In the genomic region with DNA sequence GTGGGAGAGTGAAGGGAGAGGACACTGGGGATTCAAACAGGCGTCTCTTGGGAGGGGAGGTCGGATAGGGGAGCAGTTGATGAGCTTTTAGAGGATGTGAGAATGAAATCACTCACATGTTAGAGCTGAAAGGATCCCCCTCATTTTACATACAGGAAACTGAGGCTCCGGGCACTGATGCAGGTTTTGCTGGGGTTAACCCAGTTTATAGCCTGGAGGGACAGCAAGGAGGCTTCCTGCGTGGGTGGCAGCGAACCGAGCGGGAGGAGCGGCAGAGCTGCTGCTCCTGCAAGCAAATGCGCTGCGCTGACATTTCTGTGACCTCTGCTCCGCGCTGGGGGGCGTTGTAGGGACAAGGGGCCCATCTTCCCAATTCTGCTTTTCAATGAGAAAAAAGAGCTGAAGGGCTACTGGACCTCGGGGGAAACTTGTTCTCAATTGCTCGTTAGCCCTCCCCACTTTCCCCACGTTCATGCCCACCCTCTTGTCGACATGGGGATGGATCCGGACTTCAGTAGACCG, we compare ENCODE assay signal across 7 cellular contexts. TPM values are rescaled to one million over a fixed set of nuclear protein-coding genes. Genes with fewer than 3 reads are reported as not detected.
DNase-seq lines count a peak whose midpoint lies in the region; ATAC-seq, FAIRE-seq and TF ChIP-seq lines count a peak whose summit lies in the region.

No MANE protein-coding gene starts in this region.

- DNase-seq in OCI-LY7 (ENCODE audit: low spot score) (peak; percentile 51), iPS-NIHi7 (ENCODE audit: extremely low spot score) (peak; percentile 31), HepG2 (ENCODE audit: low spot score) (no peak)
- no peak for DNase-seq in activated effector memory CD4-positive, alpha-beta T cell treated with Interleukin-2 at 50 U/mL for 16 hours

- FAIRE-seq in HepG2 (lab: Jason Lieb, UNC): no peak

- H4K20me1 ChIP-seq in OCI-LY7 (ENCODE audit: insufficient read depth, low read length) (no peaks in the 10 kb centered on the region), HepG2 (ENCODE audit: insufficient read depth, low read length) (no peaks in the 10 kb centered on the region)

- no peak overlapping the region for H3K9ac ChIP-seq in HepG2 (ENCODE audit: insufficient read depth, low read depth, low read length)

- H3K4me3 ChIP-seq in OCI-LY7 (ENCODE audit: low read depth, low read length, poor library complexity, severe bottlenecking) (peak overlapping the region; percentile 67), HepG2 (replicated peaks in 1 of 3; ENCODE audit: insufficient read depth in 1 of 3, low read depth in 2 of 3, low read length in 3 of 3) (no peak overlapping the region)

- peak overlapping the region; percentile 92 for H3K4me2 ChIP-seq in OCI-LY7 (ENCODE audit: low read length)
- no peak overlapping the region for H3K4me2 ChIP-seq in HepG2 (ENCODE audit: low read depth, low read length)

- ATAC-seq in GM18517 (IDR thresholded peaks at IDR 0.05; ENCODE audit: unreplicated experiment) (peak; percentile 13), GM21723 (IDR thresholded peaks at IDR 0.05; ENCODE audit: unreplicated experiment) (peak; percentile 34), HG03025 (IDR thresholded peaks at IDR 0.05; ENCODE audit: low FRiP score, unreplicated experiment) (no peak), HepG2 (no peak)

- H3K27me3 ChIP-seq in HepG2 (ENCODE audit: control insufficient read depth in 1 of 2, insufficient read depth in 2 of 2, low read length in 2 of 2): peaks cover 4 to 84% of the 10 kb centered on the region in 2 experiments; a peak in 4 of 5 replicates

- POLR2A ChIA-PET in OCI-LY7 (lab: Charles Lee) (interaction anchor here (0.6 to 1.5 kb wide), 4 partner anchors 33 to 443 kb away, joined by 3 to 4 read pairs (median 3); no protein-coding TSS in a partner anchor), HepG2 (lab: Yijun Ruan, JAX) (no interaction called here)

- H3K9me2 ChIP-seq in OCI-LY7 (ENCODE audit: insufficient read depth, low read length): no peaks in the 10 kb centered on the region

- H3K36me3 ChIP-seq in OCI-LY7 (ENCODE audit: insufficient read depth, low read length) (no peaks in the 10 kb centered on the region), HepG2 (replicated peaks in 1 of 2; ENCODE audit: control insufficient read depth in 1 of 2, insufficient read depth in 2 of 2, low read length in 2 of 2) (no peaks in the 10 kb centered on the region)

- intact Hi-C loops in OCI-LY7 (cut with micrococcal nuclease; ENCODE audit: unreplicated experiment) (no loop called here), HepG2 (cut with micrococcal nuclease; ENCODE audit: unreplicated experiment) (loop anchor here (10.0 kb wide), 1 partner anchor 112 kb away; no protein-coding TSS in a partner anchor)

- H2AFZ ChIP-seq in OCI-LY7 (ENCODE audit: low read length) (peak overlapping the region; percentile 56), HepG2 (ENCODE audit: low read length) (no peak overlapping the region)

- in situ Hi-C loops in HepG2 (cut with HindIII; ENCODE audit: extremely low pct_ligation_motif_present, low pct_unique_long_range_greater_than_20kb): no loop called here

- H3K79me2 ChIP-seq in OCI-LY7 (ENCODE audit: insufficient read depth, low read depth, low read length) (no peaks in the 10 kb centered on the region), HepG2 (ENCODE audit: insufficient read depth, low read length) (no peaks in the 10 kb centered on the region)

- no peaks in the 10 kb centered on the region for H3K9me3 ChIP-seq in OCI-LY7 (ENCODE audit: low read length)
- no peaks in the 10 kb centered on the region for H3K9me3 ChIP-seq in HepG2 (ENCODE audit: low read length)

- WGBS in HepG2 (ENCODE audit: low lambda C conversion rate): 17% methylated on average over 12 of the region's 19 CpGs

- TF ChIP-seq EP300 in HepG2 (IDR thresholded peaks at IDR 0.05; ENCODE audit: low read depth in 2 of 2, low read length in 2 of 2) (no peak), HepG2 (CRISPR knock-in tag; IDR thresholded peaks at IDR 0.05; ENCODE audit: borderline replicate concordance) (no peak)

- no TSS peak for BruUV-seq in OCI-LY7 (replicated peaks; lab: Mats Ljungman, UMichigan)
- BruUV-seq in HepG2 (replicated peaks; lab: Mats Ljungman, UMichigan): no TSS peak

- no peak for TF ChIP-seq RAD21 in HepG2 (CRISPR knock-in tag; IDR thresholded peaks at IDR 0.05)

- H3K27ac ChIP-seq in OCI-LY7 (ENCODE audit: low read depth, low read length, poor library complexity, severe bottlenecking) (no peak overlapping the region), HepG2 (ENCODE audit: extremely low read length, insufficient read depth, low read length) (no peak overlapping the region)

- H3K4me1 ChIP-seq in OCI-LY7 (ENCODE audit: insufficient read depth, low read length, poor library complexity, severe bottlenecking) (peaks cover 34% of the 10 kb centered on the region), HepG2 (ENCODE audit: insufficient read depth, low read length) (peaks cover 32% of the 10 kb centered on the region)

- no peak for TF ChIP-seq POLR2A in HepG2 (IDR thresholded peaks at IDR 0.05; ENCODE audit: insufficient read depth in 1 of 2, low read depth in 2 of 2, low read length in 2 of 2)

- TF ChIP-seq CTCF in OCI-LY7 (conservative IDR thresholded peaks at IDR 0.05; ENCODE audit: low read length) (peak; percentile 68), HepG2 (CRISPR knock-in tag; IDR thresholded peaks at IDR 0.05) (no peak)

- CTCF ChIA-PET in OCI-LY7 (lab: Charles Lee; ENCODE audit: unreplicated experiment): no interaction called here
- CTCF ChIA-PET in HepG2 (lab: Yijun Ruan, JAX; ENCODE audit: low intra/inter-chr PET ratio, low total read pairs): no interaction called here

TF ChIP-seq in HepG2, 621 proteins besides CTCF, POLR2A, EP300 and RAD21 (continues in another document):
- TF ChIP-seq SNAI1 (CRISPR knock-in tag; IDR thresholded peaks at IDR 0.05; ENCODE audit: borderline replicate concordance): no peak
- TF ChIP-seq, protein P1, sequence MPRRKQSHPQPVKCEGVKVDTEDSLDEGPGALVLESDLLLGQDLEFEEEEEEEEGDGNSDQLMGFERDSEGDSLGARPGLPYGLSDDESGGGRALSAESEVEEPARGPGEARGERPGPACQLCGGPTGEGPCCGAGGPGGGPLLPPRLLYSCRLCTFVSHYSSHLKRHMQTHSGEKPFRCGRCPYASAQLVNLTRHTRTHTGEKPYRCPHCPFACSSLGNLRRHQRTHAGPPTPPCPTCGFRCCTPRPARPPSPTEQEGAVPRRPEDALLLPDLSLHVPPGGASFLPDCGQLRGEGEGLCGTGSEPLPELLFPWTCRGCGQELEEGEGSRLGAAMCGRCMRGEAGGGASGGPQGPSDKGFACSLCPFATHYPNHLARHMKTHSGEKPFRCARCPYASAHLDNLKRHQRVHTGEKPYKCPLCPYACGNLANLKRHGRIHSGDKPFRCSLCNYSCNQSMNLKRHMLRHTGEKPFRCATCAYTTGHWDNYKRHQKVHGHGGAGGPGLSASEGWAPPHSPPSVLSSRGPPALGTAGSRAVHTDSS (CRISPR knock-in tag; conservative IDR thresholded peaks at IDR 0.05): no peak
- TF ChIP-seq, protein P2, sequence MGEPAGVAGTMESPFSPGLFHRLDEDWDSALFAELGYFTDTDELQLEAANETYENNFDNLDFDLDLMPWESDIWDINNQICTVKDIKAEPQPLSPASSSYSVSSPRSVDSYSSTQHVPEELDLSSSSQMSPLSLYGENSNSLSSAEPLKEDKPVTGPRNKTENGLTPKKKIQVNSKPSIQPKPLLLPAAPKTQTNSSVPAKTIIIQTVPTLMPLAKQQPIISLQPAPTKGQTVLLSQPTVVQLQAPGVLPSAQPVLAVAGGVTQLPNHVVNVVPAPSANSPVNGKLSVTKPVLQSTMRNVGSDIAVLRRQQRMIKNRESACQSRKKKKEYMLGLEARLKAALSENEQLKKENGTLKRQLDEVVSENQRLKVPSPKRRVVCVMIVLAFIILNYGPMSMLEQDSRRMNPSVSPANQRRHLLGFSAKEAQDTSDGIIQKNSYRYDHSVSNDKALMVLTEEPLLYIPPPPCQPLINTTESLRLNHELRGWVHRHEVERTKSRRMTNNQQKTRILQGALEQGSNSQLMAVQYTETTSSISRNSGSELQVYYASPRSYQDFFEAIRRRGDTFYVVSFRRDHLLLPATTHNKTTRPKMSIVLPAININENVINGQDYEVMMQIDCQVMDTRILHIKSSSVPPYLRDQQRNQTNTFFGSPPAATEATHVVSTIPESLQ (CRISPR knock-in tag; conservative IDR thresholded peaks at IDR 0.05): no peak
- TF ChIP-seq ZNF562 (CRISPR knock-in tag; IDR thresholded peaks at IDR 0.05; ENCODE audit: borderline replicate concordance): no peak
- TF ChIP-seq ZNF468 (CRISPR knock-in tag; IDR thresholded peaks at IDR 0.05): no peak

RNA-seq across cellular contexts. Expression of a gene that starts 1.1 kb away (rescaled TPM):
- 0.06 TPM in 1 of 2 replicates, not detected in the other for total RNA-seq in OCI-LY7 (2014; rRNA removed; shearing (Covaris generic))
- total RNA-seq in OCI-LY7 (2022): not detected in 2 replicates
- total RNA-seq in HepG2 (2016; rRNA removed; fragmentation: Illumina TruSeq; extraction: Trizol): not detected in 2 replicates
- not detected in 2 replicates for total RNA-seq in HepG2 (2016; cell fraction: cytosol; rRNA removed; fragmentation: Illumina TruSeq; extraction: Trizol; ENCODE audit: low read depth)
- not detected in 2 replicates for total RNA-seq in HepG2 (2016; cell fraction: insoluble cytoplasmic fraction; rRNA removed; fragmentation: Illumina TruSeq; extraction: Trizol)
- not detected in 2 replicates for total RNA-seq in HepG2 (2016; cell fraction: membrane; rRNA removed; fragmentation: Illumina TruSeq; extraction: Trizol)
- not detected in 2 replicates for total RNA-seq in HepG2 (2016; cell fraction: nucleus; rRNA removed; fragmentation: Illumina TruSeq; extraction: Trizol)
- polyA plus RNA-seq in HepG2 (2011; rRNA removed): not detected in 2 replicates
- not detected in 2 replicates for polyA plus RNA-seq in HepG2 (2011; cell fraction: cytosol; rRNA removed)
- polyA plus RNA-seq in HepG2 (2011; cell fraction: nucleus; rRNA removed): not detected in 2 replicates
- polyA plus RNA-seq in HepG2 (2012): not detected in 2 replicates
- not detected in 2 replicates for polyA plus RNA-seq in HepG2 (2016; cell fraction: cytosol; fragmentation: Illumina TruSeq; extraction: Trizol; ENCODE audit: low read depth)
- not detected in 2 replicates for polyA plus RNA-seq in HepG2 (2016; cell fraction: insoluble cytoplasmic fraction; fragmentation: Illumina TruSeq; extraction: Trizol; ENCODE audit: low read depth)
- polyA plus RNA-seq in HepG2 (2016; cell fraction: membrane; fragmentation: Illumina TruSeq; extraction: Trizol; ENCODE audit: low read depth): not detected in 2 replicates
- polyA plus RNA-seq in HepG2 (2016; cell fraction: nucleus; fragmentation: Illumina TruSeq; extraction: Trizol; ENCODE audit: insufficient read depth, low read depth): not detected in 2 replicates
- not detected in 2 replicates for polyA minus RNA-seq in HepG2 (2011; rRNA and poly(A)+ RNA removed; ENCODE audit: low replicate concordance)
- not detected in 2 replicates for polyA minus RNA-seq in HepG2 (2011; cell fraction: cytosol; rRNA and poly(A)+ RNA removed)
- not detected in 2 replicates for polyA minus RNA-seq in HepG2 (2011; cell fraction: nucleus; rRNA and poly(A)+ RNA removed)

Comparison
In these comparisons a context has a peak if more than half of its experiments do, and no peak if none do; other contexts are left out.
1. ATAC-seq: peak in GM18517 (single experiment) and GM21723 (single experiment); none in HG03025 (single experiment) and HepG2 (single experiment).
2. DNase-seq: peak in OCI-LY7 (single experiment) and iPS-NIHi7 (single experiment); none in activated effector memory CD4-positive, alpha-beta T cell treated with Interleukin-2 at 50 U/mL for 16 hours (single experiment) and HepG2 (single experiment).